In genomic region chr9:110020219-110020618, GRCh38 we compare ENCODE assay signal across 7 cellular contexts.
DNase-seq lines count a peak whose midpoint lies in the region; ATAC-seq, FAIRE-seq and TF ChIP-seq lines count a peak whose summit lies in the region.
"Not testable (repeated sequence)": the region's sequence is repeated elsewhere in the genome, so short reads cannot be mapped to it uniquely, and the experiment has no call there.

No MANE protein-coding gene starts in this region.

- not testable (repeated sequence) for H3K27ac ChIP-seq in HCT116 (ENCODE audit: low read depth, low read length)
- H3K27ac ChIP-seq in RWPE2 (ENCODE audit: poor library complexity, severe bottlenecking) (peak overlapping the region; percentile 27), astrocyte (ENCODE audit: low read depth, low read length) (peak overlapping the region; percentile 5)

- H3K79me2 ChIP-seq in HCT116 (ENCODE audit: insufficient read depth, low read length); astrocyte (ENCODE audit: insufficient read depth, low read length): not testable (repeated sequence)

- not testable (repeated sequence) for FAIRE-seq in astrocyte (lab: Jason Lieb, UNC)

- H3K9me2 ChIP-seq in HCT116 (ENCODE audit: insufficient read depth) = not testable (repeated sequence)

- H3K9ac ChIP-seq in HCT116 (ENCODE audit: low read length); astrocyte (ENCODE audit: low read length): not testable (repeated sequence)

- peaks cover 18% of the 10 kb centered on the region for H3K4me1 Mint-ChIP-seq in astrocyte (ENCODE audit: low read depth, unreplicated experiment)

- intact Hi-C loops in HCT116 (cut with micrococcal nuclease) = not testable (repeated sequence)

- H3K9me3 Mint-ChIP-seq in astrocyte (ENCODE audit: unreplicated experiment) = not testable (repeated sequence)

- H3K9me3 ChIP-seq in HCT116 (ENCODE audit: control insufficient read depth in 1 of 2, insufficient read depth in 1 of 2, low read depth in 1 of 2, low read length in 2 of 2); RWPE2 (ENCODE audit: severe bottlenecking); astrocyte (ENCODE audit: insufficient read depth, low read depth, low read length): not testable (repeated sequence)

- peaks cover 11 to 34% of the 10 kb centered on the region in 2 experiments for H3K4me1 ChIP-seq in HCT116 (ENCODE audit: control insufficient read depth in 1 of 2, insufficient read depth in 2 of 2, low read length in 2 of 2)
- peaks cover 25% of the 10 kb centered on the region for H3K4me1 ChIP-seq in RWPE2 (ENCODE audit: insufficient read depth, poor library complexity, severe bottlenecking)
- H3K4me1 ChIP-seq in astrocyte (ENCODE audit: insufficient read depth, low read length) = peaks cover 14% of the 10 kb centered on the region

- peak; percentile 57 for DNase-seq in Daoy (ENCODE audit: low read depth)
- DNase-seq in HCT116 (ENCODE audit: low read depth, low spot score); RWPE2 (ENCODE audit: low spot score); astrocyte (ENCODE audit: low read depth): not testable (repeated sequence)
- peak; percentile 77 for DNase-seq in M059J (ENCODE audit: low read depth)
- DNase-seq in dermis blood vessel endothelial cell = peak; percentile 34
- DNase-seq in iris pigment epithelial cell (ENCODE audit: low read depth) = peak; percentile 82

- TF ChIP-seq POLR2A in HCT116 (IDR thresholded peaks at IDR 0.05; ENCODE audit: borderline replicate concordance, extremely low read depth, insufficient read depth, insufficient read length) = not testable (repeated sequence)

- not testable (repeated sequence) for H3K4me3 Mint-ChIP-seq in astrocyte (ENCODE audit: unreplicated experiment)

- H3K27ac Mint-ChIP-seq in astrocyte (ENCODE audit: unreplicated experiment) = peak overlapping the region; percentile 41

- TF ChIP-seq RAD21 in HCT116 (IDR thresholded peaks at IDR 0.05; ENCODE audit: low read depth) = not testable (repeated sequence)

- H3K4me3 ChIP-seq in HCT116 (replicated peaks in 1 of 2; ENCODE audit: low read depth in 1 of 2, low read length in 2 of 2); RWPE2 (ENCODE audit: severe bottlenecking); astrocyte (ENCODE audit: insufficient read depth, low read depth, low read length): not testable (repeated sequence)

- H3K36me3 Mint-ChIP-seq in astrocyte (ENCODE audit: low read depth, unreplicated experiment) = peaks cover 23% of the 10 kb centered on the region

- not testable (repeated sequence) for H3K27me3 ChIP-seq in HCT116 (ENCODE audit: insufficient read depth, low read length); RWPE2 (ENCODE audit: insufficient read depth, poor library complexity, severe bottlenecking); astrocyte (ENCODE audit: insufficient read depth, low read length)

- not testable (repeated sequence) for BruUV-seq in HCT116 (replicated peaks; lab: Mats Ljungman, UMichigan)

- H3K36me3 ChIP-seq in HCT116 (ENCODE audit: control insufficient read depth in 1 of 2, insufficient read depth in 2 of 2, low read length in 2 of 2); RWPE2 (ENCODE audit: low read depth); astrocyte (ENCODE audit: insufficient read depth, low read length): not testable (repeated sequence)

- not testable (repeated sequence) for H4K20me1 ChIP-seq in HCT116 (ENCODE audit: insufficient read depth); astrocyte (ENCODE audit: insufficient read depth, low read length)

- peak overlapping the region; percentile 17; the same call in 1 of the 2 replicates for H3K4me2 ChIP-seq in HCT116 (ENCODE audit: low read length)
- H3K4me2 ChIP-seq in astrocyte (ENCODE audit: low read length) = not testable (repeated sequence)

- RAD21 ChIA-PET in HCT116 (lab: Charles Lee; ENCODE audit: low non-redundant PET in 1 of 2, low total read pairs in 2 of 2, uncharacterized antibody in 2 of 2, unreplicated experiment in 2 of 2) = not testable (repeated sequence)

- CTCF ChIA-PET in HCT116 (lab: Charles Lee) = not testable (repeated sequence)

- not testable (repeated sequence) for H3K27me3 Mint-ChIP-seq in astrocyte (ENCODE audit: low read depth, unreplicated experiment)

- POLR2A ChIA-PET in HCT116 (lab: Charles Lee) = not testable (repeated sequence)

- ATAC-seq in HCT116; RWPE2 (ENCODE audit: low read depth): not testable (repeated sequence)

- H2AFZ ChIP-seq in HCT116 (ENCODE audit: low read depth, low read length, poor library complexity, severe bottlenecking); astrocyte (ENCODE audit: low read depth, low read length): not testable (repeated sequence)

- not testable (repeated sequence) for TF ChIP-seq CTCF in HCT116 (IDR thresholded peaks at IDR 0.05 in 2 of 3, conservative IDR thresholded peaks at IDR 0.05 in 1 of 3; ENCODE audit: borderline replicate concordance in 1 of 3, insufficient read depth in 1 of 3, low read depth in 2 of 3, low read length in 2 of 3); RWPE2 (IDR thresholded peaks at IDR 0.05; ENCODE audit: poor library complexity, severe bottlenecking); astrocyte (IDR thresholded peaks at IDR 0.05; ENCODE audit: insufficient read depth, low read depth, low read length)

TF ChIP-seq in HCT116, 20 proteins besides CTCF, POLR2A, EP300 and RAD21:
- TF ChIP-seq CBX3 (IDR thresholded peaks at IDR 0.05; ENCODE audit: low read depth) = 0 out of 2 replicates have a peak, but pooled peaks have one; percentile 24
- TF ChIP-seq JUND (IDR thresholded peaks at IDR 0.05) = 0 out of 2 replicates have a peak, but pooled peaks have one; percentile 9
TF ChIP-seq in HCT116: peak in this region for 2; not testable (repeated sequence) for 18.
